Comparison of ENCODE assay signal across 1 cellular context in genomic region chr15:70098461-70099166, GRCh38.
TF ChIP-seq lines count a peak whose summit lies in the region.

No MANE protein-coding gene starts in this region.

TF ChIP-seq in K562, 482 proteins besides CTCF, POLR2A, EP300 and RAD21 (continues in another document):
- no peak for TF ChIP-seq ZNF407 (IDR thresholded peaks at IDR 0.05; ENCODE audit: low read depth)
- no peak for TF ChIP-seq HINFP (tag; conservative IDR thresholded peaks at IDR 0.05; ENCODE audit: low read depth)
- no peak for TF ChIP-seq JUNB (CRISPR knock-in tag; conservative IDR thresholded peaks at IDR 0.05)
- 0 out of 2 replicates have a peak, but pooled peaks have one; percentile 6 for TF ChIP-seq AFF4 (CRISPR knock-in tag; IDR thresholded peaks at IDR 0.05)
- TF ChIP-seq ZNF324 (CRISPR knock-in tag; IDR thresholded peaks at IDR 0.05), result no peak
- TF ChIP-seq FOXO4 (CRISPR knock-in tag; IDR thresholded peaks at IDR 0.05), result no peak
- TF ChIP-seq HMGN3 (IDR thresholded peaks at IDR 0.05; ENCODE audit: borderline replicate concordance, extremely low read depth, insufficient read length, low read depth, low read length), result peak; percentile 22
- no peak for TF ChIP-seq PREB (CRISPR knock-in tag; IDR thresholded peaks at IDR 0.05)
- peak; percentile 21 for TF ChIP-seq PRPF4 (IDR thresholded peaks at IDR 0.05; ENCODE audit: insufficient read depth, low read depth, low read length, poor library complexity, severe bottlenecking)
- TF ChIP-seq HDAC1 (IDR thresholded peaks at IDR 0.05), result no peak
- TF ChIP-seq HDAC2 (IDR thresholded peaks at IDR 0.05), result no peak
- TF ChIP-seq MITF (IDR thresholded peaks at IDR 0.05), result no peak
- TF ChIP-seq NCOA6 (IDR thresholded peaks at IDR 0.05), result no peak
- no peak for TF ChIP-seq SMAD2 (IDR thresholded peaks at IDR 0.05; ENCODE audit: low read depth, low read length)
- no peak for TF ChIP-seq ZNF449 (CRISPR knock-in tag; IDR thresholded peaks at IDR 0.05)
- 0 out of 2 replicates have a peak, but pooled peaks have one; percentile 27 for TF ChIP-seq ETS1 (conservative IDR thresholded peaks at IDR 0.05; ENCODE audit: control insufficient read depth, low read depth, low read length)
- no peak for TF ChIP-seq POLR3A (IDR thresholded peaks at IDR 0.05; ENCODE audit: borderline replicate concordance, extremely low read depth, insufficient read depth, insufficient read length)
- TF ChIP-seq CAMTA2 (CRISPR knock-in tag; conservative IDR thresholded peaks at IDR 0.05), result no peak
- peak; percentile 26; the same call in 1 of the 2 replicates for TF ChIP-seq LEF1 (IDR thresholded peaks at IDR 0.05)
- TF ChIP-seq DLX4 (CRISPR knock-in tag; IDR thresholded peaks at IDR 0.05), result no peak
- TF ChIP-seq PCBP1 (IDR thresholded peaks at IDR 0.05; ENCODE audit: low read depth, low read length, poor library complexity, severe bottlenecking), result peak; percentile 92
- peak; percentile 56; the same call in 1 of the 2 replicates for TF ChIP-seq HNRNPL (IDR thresholded peaks at IDR 0.05; ENCODE audit: low read depth, low read length)
- TF ChIP-seq MEIS2 (IDR thresholded peaks at IDR 0.05; ENCODE audit: partially characterized antibody), result no peak
- no peak for TF ChIP-seq ZSCAN29 (IDR thresholded peaks at IDR 0.05)
- TF ChIP-seq GTF2E2 (tag; IDR thresholded peaks at IDR 0.05), result no peak
- no peak for TF ChIP-seq MAFK (IDR thresholded peaks at IDR 0.05; ENCODE audit: low read length)
- no peak for TF ChIP-seq IRF9 (tag; IDR thresholded peaks at IDR 0.05)
- peak in 1 of 2 experiments; percentile 18; a peak in 1 of 4 replicates for TF ChIP-seq NONO (IDR thresholded peaks at IDR 0.05; ENCODE audit: low read depth in 2 of 2, low read length in 1 of 2)
- TF ChIP-seq HES1 (IDR thresholded peaks at IDR 0.05; ENCODE audit: low read depth), result no peak
- TF ChIP-seq TBP (optimal IDR thresholded peaks at IDR 0.05; ENCODE audit: low read depth, low read length), result no peak
- 0 out of 2 replicates have a peak, but pooled peaks have one; percentile 15 for TF ChIP-seq BRD4 (IDR thresholded peaks at IDR 0.05)
